6 cellular contexts compared by ENCODE assay signal in the genomic region with DNA sequence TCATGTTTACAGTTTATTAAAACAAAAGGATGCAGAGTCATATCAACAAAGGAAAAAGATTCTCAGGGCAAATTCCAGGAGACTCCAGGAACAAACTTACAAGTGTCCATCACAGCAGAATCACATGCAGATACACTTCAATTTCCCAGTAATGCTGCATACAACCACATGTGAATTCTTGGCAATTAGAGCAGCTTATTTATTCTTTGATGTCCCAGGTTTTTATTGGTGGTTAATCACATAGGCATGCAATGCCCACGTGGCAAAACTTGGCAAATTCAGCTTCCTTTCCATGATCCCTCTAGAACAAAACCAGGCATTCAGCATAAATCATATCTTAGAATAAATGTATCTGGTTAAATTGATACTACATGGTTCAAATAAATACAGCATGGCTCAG.
DNase-seq lines count a peak whose midpoint lies in the region; TF ChIP-seq lines count a peak whose summit lies in the region.
"Not testable (repeated sequence)": the region's sequence is repeated elsewhere in the genome, so short reads cannot be mapped to it uniquely, and the experiment has no call there.

No MANE protein-coding gene starts in this region.

- not testable (repeated sequence) for H3K9me3 ChIP-seq in SJCRH30 (replicated peaks)

- intact Hi-C loops in posterior vena cava (cut with DNase I): not testable (repeated sequence)

- not testable (repeated sequence) for H3K4me1 ChIP-seq in SJCRH30

- H3K27ac ChIP-seq in SJCRH30: not testable (repeated sequence)

- H3K4me3 ChIP-seq in SJCRH30; astrocyte of the cerebellum (ENCODE audit: low read depth, low read length); choroid plexus epithelial cell (ENCODE audit: low read depth, low read length); fibroblast of pulmonary artery (replicated peaks; ENCODE audit: low read depth, low read length): not testable (repeated sequence)

- not testable (repeated sequence) for H3K36me3 ChIP-seq in SJCRH30

- H3K27me3 ChIP-seq in SJCRH30: not testable (repeated sequence)

- not testable (repeated sequence) for TF ChIP-seq CTCF in astrocyte of the cerebellum (IDR thresholded peaks at IDR 0.05; ENCODE audit: low read depth, low read length, missing control alignments); choroid plexus epithelial cell (conservative IDR thresholded peaks at IDR 0.05; ENCODE audit: low read depth, low read length); fibroblast of pulmonary artery (IDR thresholded peaks at IDR 0.05; ENCODE audit: low read length, missing control alignments)

- in situ Hi-C loops in astrocyte of the cerebellum (cut with HindIII; ENCODE audit: low sequenced_read_pairs): not testable (repeated sequence)

- DNase-seq in H4 (ENCODE audit: low spot score) (peak; percentile 3), SJCRH30 (peak; percentile 5 to 18), astrocyte of the cerebellum (ENCODE audit: low read depth) (peak; percentile 13), choroid plexus epithelial cell (ENCODE audit: low read depth) (peak; percentile 23), fibroblast of pulmonary artery (ENCODE audit: low read depth) (peak; percentile 7), posterior vena cava (ENCODE audit: low spot score) (peak; percentile 19)
